14 cellular contexts compared by ENCODE assay signal in genomic region chr17:1438593-1439083, GRCh38. TPM values are rescaled to one million over a fixed set of nuclear protein-coding genes. Genes with fewer than 3 reads are reported as not detected.
DNase-seq lines count a peak whose midpoint lies in the region; ATAC-seq and TF ChIP-seq lines count a peak whose summit lies in the region.
"Had no signal": no experiment of that assay in that cellular context is flagged by ENCODE, and none has a peak within 500 bp of the region (broad histone marks: within the 10 kb centered on the region; RNA-seq: fewer than 3 reads in every experiment).

No MANE protein-coding gene starts in this region.

- H3K4me1 ChIP-seq in GM23338 (ENCODE audit: insufficient read depth) (no peaks in the 10 kb centered on the region), smooth muscle cell (ENCODE audit: low read depth) (no peaks in the 10 kb centered on the region)

- H3K4me2 ChIP-seq in GM23338 = no peak overlapping the region
- peak overlapping the region; percentile 28 for H3K4me2 ChIP-seq in smooth muscle cell

- H3K9ac ChIP-seq in smooth muscle cell (ENCODE audit: low read depth) = no peak overlapping the region

- WGBS in smooth muscle cell (ENCODE audit: low lambda C conversion rate) = 60% methylated on average over 11 of the region's 11 CpGs

- H3K4me3 Mint-ChIP-seq in GM23338 = no peak overlapping the region
- H3K4me3 Mint-ChIP-seq: activated T-helper 17 cell treated with anti-CD3 and anti-CD28 coated beads, Interleukin-2, amount 50 U/mL, for 72 hours; naive thymus-derived CD4-positive, alpha-beta T cell; stimulated activated naive CD8-positive, alpha-beta T cell treated with anti-CD3 and anti-CD28 coated beads, Interleukin-15, amount 100 ng/mL, for 72 hours had no signal

- peaks cover 24% of the 10 kb centered on the region for H3F3A ChIP-seq in GM23338 (replicated peaks; ENCODE audit: low read depth)
- peaks cover 12% of the 10 kb centered on the region for H3F3A ChIP-seq in smooth muscle cell (ENCODE audit: low read depth)

- H3K27me3 ChIP-seq in GM23338 (ENCODE audit: insufficient read depth) (no peaks in the 10 kb centered on the region), smooth muscle cell (ENCODE audit: low read depth) (no peaks in the 10 kb centered on the region)

- TF ChIP-seq CTCF in GM23338 (conservative IDR thresholded peaks at IDR 0.05; ENCODE audit: low read depth in 2 of 2) = no peak
- no peak for TF ChIP-seq CTCF in smooth muscle cell (IDR thresholded peaks at IDR 0.05; ENCODE audit: borderline replicate concordance, insufficient read depth, poor library complexity, severe bottlenecking)

- H3K27me3 Mint-ChIP-seq in GM23338 (ENCODE audit: insufficient read depth, low read depth, poor library complexity) = peaks cover 7% of the 10 kb centered on the region
- H3K27me3 Mint-ChIP-seq: activated T-helper 17 cell treated with anti-CD3 and anti-CD28 coated beads, Interleukin-2, amount 50 U/mL, for 72 hours; naive thymus-derived CD4-positive, alpha-beta T cell; stimulated activated naive CD8-positive, alpha-beta T cell treated with anti-CD3 and anti-CD28 coated beads, Interleukin-15, amount 100 ng/mL, for 72 hours had no signal

- no peaks in the 10 kb centered on the region for H3K9me3 ChIP-seq in smooth muscle cell (replicated peaks; ENCODE audit: low read depth)

- H3K79me2 ChIP-seq in GM23338 (replicated peaks; ENCODE audit: insufficient read depth) = peaks cover 100% of the 10 kb centered on the region
- peaks cover 100% of the 10 kb centered on the region for H3K79me2 ChIP-seq in smooth muscle cell (ENCODE audit: low read depth)

- H3K36me3 ChIP-seq in GM23338 (ENCODE audit: insufficient read depth) = peaks cover 22% of the 10 kb centered on the region
- H3K36me3 ChIP-seq in smooth muscle cell (ENCODE audit: low read depth) = no peaks in the 10 kb centered on the region

- DNase-seq in GM23338 (ENCODE audit: low spot score) (no peak), amniotic epithelial cell (ENCODE audit: low read depth) (peak; percentile 94), islet precursor cell (peak; percentile 62), smooth muscle cell (lab: John Stamatoyannopoulos, UW; ENCODE audit: unreplicated experiment) (no peak), NCI-H1105 (lab: John Stamatoyannopoulos, UW) (no peak)
- DNase-seq in activated CD4-positive, alpha-beta T cell treated with anti-CD3 and anti-CD28 coated beads, Interleukin-2, amount 50 U/mL, for 4 hours = no peak
- DNase-seq: Karpas-422; naive thymus-derived CD4-positive, alpha-beta T cell; NCI-H2171 treated with DMSO at 0.1 percent for 48 hours; RPMI8226; stimulated activated naive CD8-positive, alpha-beta T cell treated with anti-CD3 and anti-CD28 coated beads, Interleukin-15, amount 100 ng/mL, for 72 hours had no signal

- peak overlapping the region; percentile 90 for H3K27ac Mint-ChIP-seq in GM23338
- H3K27ac Mint-ChIP-seq: activated T-helper 17 cell treated with anti-CD3 and anti-CD28 coated beads, Interleukin-2, amount 50 U/mL, for 72 hours had no signal

- H3K36me3 Mint-ChIP-seq in GM23338 (ENCODE audit: low read depth) = peaks cover 29% of the 10 kb centered on the region

- H4K20me1 ChIP-seq in GM23338 (replicated peaks; ENCODE audit: insufficient read depth) (peaks cover 52% of the 10 kb centered on the region), smooth muscle cell (ENCODE audit: low read depth) (peaks cover 100% of the 10 kb centered on the region)

- H3K4me3 ChIP-seq in GM23338 (no peak overlapping the region), smooth muscle cell (no peak overlapping the region)

- ATAC-seq in GM23338 = no peak
- no peak for ATAC-seq in GM21447 (IDR thresholded peaks at IDR 0.05; ENCODE audit: unreplicated experiment)
- ATAC-seq in GM21529 (IDR thresholded peaks at IDR 0.05; ENCODE audit: unreplicated experiment) = no peak
- ATAC-seq: activated T-helper 17 cell treated with anti-CD3 and anti-CD28 coated beads, Interleukin-2, amount 50 U/mL, for 72 hours; naive thymus-derived CD4-positive, alpha-beta T cell; stimulated activated naive CD8-positive, alpha-beta T cell treated with anti-CD3 and anti-CD28 coated beads, Interleukin-15, amount 100 ng/mL, for 72 hours had no signal

- H3K9me3 Mint-ChIP-seq in GM23338 = no peaks in the 10 kb centered on the region
- H3K9me3 Mint-ChIP-seq: activated T-helper 17 cell treated with anti-CD3 and anti-CD28 coated beads, Interleukin-2, amount 50 U/mL, for 72 hours; naive thymus-derived CD4-positive, alpha-beta T cell; stimulated activated naive CD8-positive, alpha-beta T cell treated with anti-CD3 and anti-CD28 coated beads, Interleukin-15, amount 100 ng/mL, for 72 hours had no signal

- H2AFZ ChIP-seq in GM23338 (no peak overlapping the region), smooth muscle cell (ENCODE audit: low read depth) (no peak overlapping the region)

- 0 out of 2 replicates have a peak overlapping the region, but pooled peaks have one; percentile 22 for H3K27ac ChIP-seq in GM23338 (ENCODE audit: low read depth)
- H3K27ac ChIP-seq in smooth muscle cell (ENCODE audit: low read depth) = peak overlapping the region; percentile 64

- H3K4me1 Mint-ChIP-seq in GM23338 = no peaks in the 10 kb centered on the region

- no peaks in the 10 kb centered on the region for H3K9me2 ChIP-seq in GM23338 (ENCODE audit: insufficient read depth)

TF ChIP-seq in GM23338, 12 proteins besides CTCF, POLR2A, EP300 and RAD21 (continues in another document):
- TF ChIP-seq ZNF462 (CRISPR knock-in tag; IDR thresholded peaks at IDR 0.05) (no peak), CREB1 (CRISPR knock-in tag; IDR thresholded peaks at IDR 0.05; ENCODE audit: low read depth) (no peak), NANOG (IDR thresholded peaks at IDR 0.05; ENCODE audit: borderline replicate concordance) (no peak)

RNA-seq across cellular contexts. Expression of gene CRK, which starts 17.4 kb away (rescaled TPM):
- total RNA-seq in GM23338 (2014; rRNA removed; shearing (Covaris generic)) = 59.8 and 61.1 TPM in 2 replicates
- polyA plus RNA-seq in GM23338 (2016; fragmentation: Nextera tagmentation; extraction: Ambion mirVana) = 28.6 and 32.6 TPM in 2 replicates
- total RNA-seq in smooth muscle cell = 49.7 and 64.5 TPM in 2 replicates
- 56.8 and 69.4 TPM in 2 replicates for polyA plus RNA-seq in smooth muscle cell

RNA-seq across cellular contexts. Expression of gene YWHAE, which starts 38.6 kb away (rescaled TPM):
- 1,251 and 1,409 TPM in 2 replicates for total RNA-seq in GM23338 (2014; rRNA removed; shearing (Covaris generic))
- polyA plus RNA-seq in GM23338 (2016; fragmentation: Nextera tagmentation; extraction: Ambion mirVana) = 1,271 and 1,283 TPM in 2 replicates
- total RNA-seq in smooth muscle cell = 586 and 662 TPM in 2 replicates
- 383 and 429 TPM in 2 replicates for polyA plus RNA-seq in smooth muscle cell

RNA-seq across cellular contexts. Expression of gene MYO1C, which starts 53.8 kb away (rescaled TPM):
- 35.2 and 57.1 TPM in 2 replicates for total RNA-seq in GM23338 (2014; rRNA removed; shearing (Covaris generic))
- polyA plus RNA-seq in GM23338 (2016; fragmentation: Nextera tagmentation; extraction: Ambion mirVana) (12.3 and 13.9 TPM in 2 replicates), smooth muscle cell (81.5 and 99.9 TPM in 2 replicates)
- total RNA-seq in smooth muscle cell = 61.8 and 80.4 TPM in 2 replicates

Comparison
In these comparisons a context has a peak if more than half of its experiments do, and no peak if none do; other contexts are left out.
1. DNase-seq: peak in amniotic epithelial cell (single experiment) and islet precursor cell (single experiment); none in GM23338 (single experiment), smooth muscle cell (single experiment), NCI-H1105 (single experiment) and activated CD4-positive, alpha-beta T cell treated with anti-CD3 and anti-CD28 coated beads, Interleukin-2, amount 50 U/mL, for 4 hours (0 of 2).